Comparison of ENCODE assay signal across 20 cellular contexts in genomic region chr2:204503869-204504268, GRCh38.
"Had no signal": no experiment of that assay in that cellular context is flagged by ENCODE, and none has a peak within 500 bp of the region (broad histone marks: within the 10 kb centered on the region; RNA-seq: fewer than 3 reads in every experiment).

No MANE protein-coding gene starts in this region.

- H3K27me3 Mint-ChIP-seq: activated CD8-positive, alpha-beta memory T cell treated with anti-CD3 and anti-CD28 coated beads, Interleukin-2, amount 10 ng/mL, durations not matched to agents 7 days and 5 days; activated naive CD8-positive, alpha-beta T cell; stimulated activated memory B cell treated with anti-CD40 and anti-IgM and Interleukin-4, amounts not matched to agents 10 μg/mL and 1 μg/mL and 100 μg/mL, for 72 hours had no signal

- H3K9me3 ChIP-seq: esophagus squamous epithelium, left ventricle myocardium inferior, ovary, testis, upper lobe of left lung had no signal

- H3K4me3 ChIP-seq: esophagus squamous epithelium, left ventricle myocardium inferior, neural progenitor cell, ovary, testis, upper lobe of left lung had no signal

- H3K4me3 Mint-ChIP-seq: activated CD4-positive, alpha-beta T cell treated with anti-CD3 and anti-CD28 coated beads for 36 hours; activated CD8-positive, alpha-beta memory T cell treated with anti-CD3 and anti-CD28 coated beads, Interleukin-2, amount 10 ng/mL, durations not matched to agents 7 days and 5 days; activated naive CD8-positive, alpha-beta T cell; effector memory CD8-positive, alpha-beta T cell; naive thymus-derived CD4-positive, alpha-beta T cell; neural progenitor cell; stimulated activated memory B cell treated with anti-CD40 and anti-IgM and Interleukin-4, amounts not matched to agents 10 μg/mL and 1 μg/mL and 100 μg/mL, for 72 hours; T-cell; WTC11 had no signal

- H2AFZ ChIP-seq: neural progenitor cell had no signal

- H3K4me1 Mint-ChIP-seq: activated CD4-positive, alpha-beta T cell treated with anti-CD3 and anti-CD28 coated beads for 36 hours; activated CD8-positive, alpha-beta memory T cell treated with anti-CD3 and anti-CD28 coated beads, Interleukin-2, amount 10 ng/mL, durations not matched to agents 7 days and 5 days; naive thymus-derived CD4-positive, alpha-beta T cell; stimulated activated memory B cell treated with anti-CD40 and anti-IgM and Interleukin-4, amounts not matched to agents 10 μg/mL and 1 μg/mL and 100 μg/mL, for 72 hours; T-cell; WTC11 had no signal

- H3K36me3 ChIP-seq: esophagus squamous epithelium, left ventricle myocardium inferior, neural progenitor cell, ovary, upper lobe of left lung had no signal

- H3K36me3 Mint-ChIP-seq: activated CD8-positive, alpha-beta memory T cell treated with anti-CD3 and anti-CD28 coated beads, Interleukin-2, amount 10 ng/mL, durations not matched to agents 7 days and 5 days; activated naive CD8-positive, alpha-beta T cell; naive thymus-derived CD4-positive, alpha-beta T cell; neural progenitor cell; stimulated activated memory B cell treated with anti-CD40 and anti-IgM and Interleukin-4, amounts not matched to agents 10 μg/mL and 1 μg/mL and 100 μg/mL, for 72 hours; T-cell; WTC11 had no signal

- H3K27ac ChIP-seq: esophagus squamous epithelium, left ventricle myocardium inferior, neural progenitor cell, ovary, testis, upper lobe of left lung had no signal

- ATAC-seq: activated CD4-positive, alpha-beta T cell treated with anti-CD3 and anti-CD28 coated beads for 36 hours; activated CD8-positive, alpha-beta memory T cell treated with anti-CD3 and anti-CD28 coated beads, Interleukin-2, amount 10 ng/mL, durations not matched to agents 7 days and 5 days; effector memory CD8-positive, alpha-beta T cell; naive thymus-derived CD4-positive, alpha-beta T cell; sciatic nerve; stimulated activated memory B cell treated with anti-CD40 and anti-IgM and Interleukin-4, amounts not matched to agents 10 μg/mL and 1 μg/mL and 100 μg/mL, for 72 hours; T-cell; WTC11 had no signal

- H3K27ac Mint-ChIP-seq: activated CD4-positive, alpha-beta T cell treated with anti-CD3 and anti-CD28 coated beads for 36 hours; activated CD8-positive, alpha-beta memory T cell treated with anti-CD3 and anti-CD28 coated beads, Interleukin-2, amount 10 ng/mL, durations not matched to agents 7 days and 5 days; activated naive CD8-positive, alpha-beta T cell; effector memory CD8-positive, alpha-beta T cell; naive thymus-derived CD4-positive, alpha-beta T cell; neural progenitor cell; stimulated activated memory B cell treated with anti-CD40 and anti-IgM and Interleukin-4, amounts not matched to agents 10 μg/mL and 1 μg/mL and 100 μg/mL, for 72 hours; T-cell; WTC11 had no signal

- H3K4me2 ChIP-seq: neural progenitor cell had no signal

- H3K9me3 Mint-ChIP-seq: effector memory CD8-positive, alpha-beta T cell; naive thymus-derived CD4-positive, alpha-beta T cell; neural progenitor cell; T-cell; WTC11 had no signal

- H3K4me1 ChIP-seq: esophagus squamous epithelium, left ventricle myocardium inferior, neural progenitor cell, testis, upper lobe of left lung had no signal

- DNase-seq: activated CD4-positive, alpha-beta T cell treated with anti-CD3 and anti-CD28 coated beads for 36 hours; activated CD4-positive, alpha-beta T cell treated with anti-CD3 and anti-CD28 coated beads, Interleukin-2, amount 50 U/mL, for 48 hours; activated CD8-positive, alpha-beta memory T cell treated with anti-CD3 and anti-CD28 coated beads, Interleukin-2, amount 10 ng/mL, durations not matched to agents 7 days and 5 days; amniotic stem cell; effector memory CD8-positive, alpha-beta T cell; esophagus squamous epithelium; foreskin melanocyte; hypothalamus; left ventricle myocardium inferior; naive thymus-derived CD4-positive, alpha-beta T cell; ovary; stimulated activated CD4-positive, alpha-beta T cell treated with anti-CD3 and anti-CD28 coated beads, Interleukin-4, amount 100 ng/mL, for 4 hours; T-cell; testis; upper lobe of left lung had no signal

- H3K27me3 ChIP-seq: esophagus squamous epithelium, neural progenitor cell, ovary, testis, upper lobe of left lung had no signal

- H3K9ac ChIP-seq: neural progenitor cell had no signal
